In the genomic region with DNA sequence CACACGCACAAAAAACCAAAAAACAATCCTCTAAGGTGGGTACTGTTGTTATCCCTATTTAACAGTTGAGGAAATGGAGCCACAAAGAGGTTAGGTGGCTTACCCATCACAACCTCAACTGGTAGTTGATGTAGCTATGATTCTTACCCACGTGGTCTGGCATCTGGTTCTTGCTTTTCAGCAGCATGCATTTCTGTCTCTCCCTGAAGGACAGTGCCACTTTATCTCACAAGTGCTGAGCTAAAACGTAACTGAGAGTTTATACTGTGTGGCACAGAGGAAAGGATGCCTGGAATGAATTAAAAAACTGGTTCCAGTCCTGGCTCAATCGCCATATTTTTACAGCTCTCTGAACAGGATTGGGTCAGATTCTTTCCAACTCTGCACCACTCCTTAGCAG, we compare ENCODE assay signal across 1 cellular context.
TF ChIP-seq lines count a peak whose summit lies in the region.

No MANE protein-coding gene starts in this region.

TF ChIP-seq in GM23338, 12 proteins besides CTCF, POLR2A, EP300 and RAD21:
- TF ChIP-seq POLR2AphosphoS5 (IDR thresholded peaks at IDR 0.05; ENCODE audit: low read depth) (no peak), ZNF331 (CRISPR knock-in tag; IDR thresholded peaks at IDR 0.05; ENCODE audit: low read depth) (no peak), NANOG (IDR thresholded peaks at IDR 0.05; ENCODE audit: borderline replicate concordance) (no peak), EZH2 (IDR thresholded peaks at IDR 0.05; ENCODE audit: low read depth, unreplicated experiment) (no peak), EZH2phosphoT487 (IDR thresholded peaks at IDR 0.05; ENCODE audit: unreplicated experiment) (no peak), STAT1 (IDR thresholded peaks at IDR 0.05; ENCODE audit: unreplicated experiment) (no peak)
- TF ChIP-seq, protein P1, sequence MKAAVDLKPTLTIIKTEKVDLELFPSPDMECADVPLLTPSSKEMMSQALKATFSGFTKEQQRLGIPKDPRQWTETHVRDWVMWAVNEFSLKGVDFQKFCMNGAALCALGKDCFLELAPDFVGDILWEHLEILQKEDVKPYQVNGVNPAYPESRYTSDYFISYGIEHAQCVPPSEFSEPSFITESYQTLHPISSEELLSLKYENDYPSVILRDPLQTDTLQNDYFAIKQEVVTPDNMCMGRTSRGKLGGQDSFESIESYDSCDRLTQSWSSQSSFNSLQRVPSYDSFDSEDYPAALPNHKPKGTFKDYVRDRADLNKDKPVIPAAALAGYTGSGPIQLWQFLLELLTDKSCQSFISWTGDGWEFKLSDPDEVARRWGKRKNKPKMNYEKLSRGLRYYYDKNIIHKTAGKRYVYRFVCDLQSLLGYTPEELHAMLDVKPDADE (IDR thresholded peaks at IDR 0.05): no peak
- TF ChIP-seq, protein P2, sequence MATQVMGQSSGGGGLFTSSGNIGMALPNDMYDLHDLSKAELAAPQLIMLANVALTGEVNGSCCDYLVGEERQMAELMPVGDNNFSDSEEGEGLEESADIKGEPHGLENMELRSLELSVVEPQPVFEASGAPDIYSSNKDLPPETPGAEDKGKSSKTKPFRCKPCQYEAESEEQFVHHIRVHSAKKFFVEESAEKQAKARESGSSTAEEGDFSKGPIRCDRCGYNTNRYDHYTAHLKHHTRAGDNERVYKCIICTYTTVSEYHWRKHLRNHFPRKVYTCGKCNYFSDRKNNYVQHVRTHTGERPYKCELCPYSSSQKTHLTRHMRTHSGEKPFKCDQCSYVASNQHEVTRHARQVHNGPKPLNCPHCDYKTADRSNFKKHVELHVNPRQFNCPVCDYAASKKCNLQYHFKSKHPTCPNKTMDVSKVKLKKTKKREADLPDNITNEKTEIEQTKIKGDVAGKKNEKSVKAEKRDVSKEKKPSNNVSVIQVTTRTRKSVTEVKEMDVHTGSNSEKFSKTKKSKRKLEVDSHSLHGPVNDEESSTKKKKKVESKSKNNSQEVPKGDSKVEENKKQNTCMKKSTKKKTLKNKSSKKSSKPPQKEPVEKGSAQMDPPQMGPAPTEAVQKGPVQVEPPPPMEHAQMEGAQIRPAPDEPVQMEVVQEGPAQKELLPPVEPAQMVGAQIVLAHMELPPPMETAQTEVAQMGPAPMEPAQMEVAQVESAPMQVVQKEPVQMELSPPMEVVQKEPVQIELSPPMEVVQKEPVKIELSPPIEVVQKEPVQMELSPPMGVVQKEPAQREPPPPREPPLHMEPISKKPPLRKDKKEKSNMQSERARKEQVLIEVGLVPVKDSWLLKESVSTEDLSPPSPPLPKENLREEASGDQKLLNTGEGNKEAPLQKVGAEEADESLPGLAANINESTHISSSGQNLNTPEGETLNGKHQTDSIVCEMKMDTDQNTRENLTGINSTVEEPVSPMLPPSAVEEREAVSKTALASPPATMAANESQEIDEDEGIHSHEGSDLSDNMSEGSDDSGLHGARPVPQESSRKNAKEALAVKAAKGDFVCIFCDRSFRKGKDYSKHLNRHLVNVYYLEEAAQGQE (IDR thresholded peaks at IDR 0.05; ENCODE audit: unreplicated experiment): no peak
TF ChIP-seq in GM23338: peak in this region for 0.
